8 cellular contexts compared by ENCODE assay signal in genomic region chr13:29702912-29703351, GRCh38.
DNase-seq lines count a peak whose midpoint lies in the region; ATAC-seq and TF ChIP-seq lines count a peak whose summit lies in the region.

No MANE protein-coding gene starts in this region.

- DNase-seq in RPMI7951 (ENCODE audit: low read depth): peak; percentile 98
- peak; percentile 76 to 92 for DNase-seq in fibroblast of lung (ENCODE audit: low read depth in 2 of 2)
- peak; percentile 87 for DNase-seq in osteoblast (ENCODE audit: insufficient read length, low spot score, missing footprints)
- no peak for DNase-seq in H7
- no peak for DNase-seq in activated CD4-positive, alpha-beta T cell treated with anti-CD3 and anti-CD28 coated beads for 4 hours
- DNase-seq in NCI-H510A treated with DMSO at 0.1 percent for 48 hours (lab: John Stamatoyannopoulos, UW): no peak

- no peak for TF ChIP-seq CTCF in fibroblast of lung (conservative IDR thresholded peaks at IDR 0.05 in 1 of 2, IDR thresholded peaks at IDR 0.05 in 1 of 2; ENCODE audit: low read depth in 1 of 2, low read length in 2 of 2)
- TF ChIP-seq CTCF in osteoblast (IDR thresholded peaks at IDR 0.05; ENCODE audit: extremely low read depth, low read depth, low read length): no peak

- no peak overlapping the region for H2AFZ ChIP-seq in fibroblast of lung (ENCODE audit: low read length)
- peak overlapping the region; percentile 73 for H2AFZ ChIP-seq in osteoblast (ENCODE audit: low read length)

- no peak overlapping the region for H3K4me3 ChIP-seq in fibroblast of lung (replicated peaks in 1 of 4; ENCODE audit: control extremely low read depth in 1 of 4, insufficient read depth in 1 of 4, low read depth in 3 of 4, low read length in 4 of 4)
- peak overlapping the region; percentile 46 for H3K4me3 ChIP-seq in osteoblast (ENCODE audit: insufficient read depth, low read length)
- no peak overlapping the region for H3K4me3 ChIP-seq in H7 (ENCODE audit: insufficient read depth, low read depth, low read length)

- H3K27me3 ChIP-seq in fibroblast of lung (ENCODE audit: control insufficient read depth, insufficient read depth, low read length) (no peaks in the 10 kb centered on the region), osteoblast (ENCODE audit: insufficient read depth, low read length) (no peaks in the 10 kb centered on the region), H7 (ENCODE audit: control insufficient read depth, insufficient read depth, low read length) (no peaks in the 10 kb centered on the region)

- H4K20me1 ChIP-seq in fibroblast of lung (ENCODE audit: control insufficient read depth, extremely low read depth, insufficient read depth, low read length) (no peaks in the 10 kb centered on the region), osteoblast (ENCODE audit: insufficient read depth, low read length) (no peaks in the 10 kb centered on the region)

- H3K79me2 ChIP-seq in fibroblast of lung (ENCODE audit: control insufficient read depth, insufficient read depth, low read length): no peaks in the 10 kb centered on the region
- no peaks in the 10 kb centered on the region for H3K79me2 ChIP-seq in osteoblast (ENCODE audit: insufficient read depth, low read length)

- H3K4me1 ChIP-seq in ES-I3 (ENCODE audit: insufficient read depth, low read length) (no peaks in the 10 kb centered on the region), fibroblast of lung (ENCODE audit: control insufficient read depth, extremely low read depth, insufficient read depth, low read length) (peaks cover 5% of the 10 kb centered on the region), osteoblast (ENCODE audit: insufficient read depth, low read length) (peaks cover 18% of the 10 kb centered on the region)

- no peak for ATAC-seq in HG02970 (IDR thresholded peaks at IDR 0.05; ENCODE audit: low FRiP score, unreplicated experiment)

- no peaks in the 10 kb centered on the region for H3K36me3 ChIP-seq in ES-I3 (ENCODE audit: insufficient read depth, low read length)
- no peaks in the 10 kb centered on the region for H3K36me3 ChIP-seq in fibroblast of lung (ENCODE audit: control insufficient read depth, insufficient read depth, low read length)
- no peaks in the 10 kb centered on the region for H3K36me3 ChIP-seq in osteoblast (ENCODE audit: insufficient read depth, low read length)
- H3K36me3 ChIP-seq in H7 (replicated peaks; ENCODE audit: control insufficient read depth, insufficient read depth, low read length): no peaks in the 10 kb centered on the region

- no peak overlapping the region for H3K27ac ChIP-seq in fibroblast of lung (ENCODE audit: insufficient read depth, low read length)
- H3K27ac ChIP-seq in osteoblast (ENCODE audit: low read depth, low read length): peak overlapping the region; percentile 60

- H3K9ac ChIP-seq in ES-I3 (ENCODE audit: low read depth, low read length) (peak overlapping the region; percentile 18; the same call in 1 of the 2 replicates), fibroblast of lung (ENCODE audit: insufficient read depth, low read length) (no peak overlapping the region)

- peak overlapping the region; percentile 17 for H3K4me2 ChIP-seq in fibroblast of lung (ENCODE audit: extremely low read depth, insufficient read depth, low read length)
- peak overlapping the region; percentile 76 for H3K4me2 ChIP-seq in osteoblast (ENCODE audit: insufficient read depth, low read length)

- H3K9me3 ChIP-seq in ES-I3 (ENCODE audit: control insufficient read depth, insufficient read depth, low read length) (no peaks in the 10 kb centered on the region), fibroblast of lung (ENCODE audit: control insufficient read depth, insufficient read depth, low read depth, low read length) (no peaks in the 10 kb centered on the region), osteoblast (ENCODE audit: low read depth, low read length) (no peaks in the 10 kb centered on the region)

Comparison
In these comparisons a context has a peak if more than half of its experiments do, and no peak if none do; other contexts are left out.
1. DNase-seq: peak in RPMI7951 (single experiment), fibroblast of lung (2 of 2) and osteoblast (single experiment); none in H7 (single experiment), activated CD4-positive, alpha-beta T cell treated with anti-CD3 and anti-CD28 coated beads for 4 hours (0 of 2) and NCI-H510A treated with DMSO at 0.1 percent for 48 hours (single experiment).